In the genomic region with DNA sequence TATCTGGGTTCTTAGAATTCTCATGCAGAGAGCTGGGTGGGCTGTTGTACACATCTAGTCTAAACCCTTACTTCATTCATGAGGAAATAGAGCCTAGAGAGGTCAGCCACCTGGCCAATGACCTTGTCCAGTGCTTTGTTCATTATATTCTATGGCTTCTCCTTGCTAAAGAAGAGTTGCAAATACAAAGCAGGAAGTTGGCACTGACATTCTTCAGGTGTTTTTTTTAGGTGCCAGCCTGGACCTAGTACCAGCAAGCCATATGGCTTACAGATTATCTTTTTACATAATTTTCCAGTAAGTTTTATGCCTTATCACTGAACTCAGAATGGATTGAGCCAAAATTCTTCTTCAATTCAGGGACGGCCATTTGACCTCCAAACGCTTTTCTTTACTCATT, we compare ENCODE assay signal across 26 cellular contexts. TPM values are rescaled to one million over a fixed set of nuclear protein-coding genes. Genes with fewer than 3 reads are reported as not detected.
DNase-seq lines count a peak whose midpoint lies in the region; ATAC-seq, FAIRE-seq and TF ChIP-seq lines count a peak whose summit lies in the region.
"Had no signal": no experiment of that assay in that cellular context is flagged by ENCODE, and none has a peak within 500 bp of the region (broad histone marks: within the 10 kb centered on the region; RNA-seq: fewer than 3 reads in every experiment).

No MANE protein-coding gene starts in this region.

- FAIRE-seq in pancreas (lab: Jason Lieb, UNC) = no peak
- FAIRE-seq: A204.1, GM12878, GM12892, GM18507 had no signal

- H3K36me3 Mint-ChIP-seq in T-helper 17 cell (ENCODE audit: low read depth) = no peaks in the 10 kb centered on the region
- H3K36me3 Mint-ChIP-seq: CD14-positive monocyte; CD4-positive, alpha-beta memory T cell had no signal

- peaks cover 6% of the 10 kb centered on the region for H3K27me3 Mint-ChIP-seq in T-helper 17 cell
- H3K27me3 Mint-ChIP-seq: CD4-positive, alpha-beta memory T cell; CD8-positive, alpha-beta memory T cell had no signal

- ATAC-seq in pancreas = peak; percentile 51 to 69 (median 64)
- no peak for ATAC-seq in T-helper 17 cell
- no peak for ATAC-seq in HG02970 (IDR thresholded peaks at IDR 0.05; ENCODE audit: low FRiP score, unreplicated experiment)
- ATAC-seq in lower lobe of right lung = no peak
- ATAC-seq: GM12878 had no signal

- H3K27ac ChIP-seq in pancreas (peak overlapping the region in 2 of 4 donors; percentile 20 to 50), lower lobe of right lung (no peak overlapping the region)
- H3K27ac ChIP-seq: BLaER1 had no signal

- H3K4me3 ChIP-seq in pancreas = no peak overlapping the region
- H3K4me3 ChIP-seq in lower lobe of right lung = no peak overlapping the region
- H3K4me3 ChIP-seq: BLaER1, GM12878 had no signal

- 15 to 39% methylated on average over 2 of the region's 2 CpGs for WGBS in pancreas, 2 donors

- intact Hi-C loops in pancreas (cut with DNase I) = no loop called here
- intact Hi-C loops in lower lobe of right lung (cut with DNase I) = no loop called here

- no peaks in the 10 kb centered on the region for H3K36me3 ChIP-seq in pancreas
- H3K36me3 ChIP-seq in lower lobe of right lung = no peaks in the 10 kb centered on the region
- H3K36me3 ChIP-seq: BE2C, BLaER1 had no signal

- no peak overlapping the region for H3K27ac Mint-ChIP-seq in T-helper 17 cell
- H3K27ac Mint-ChIP-seq: CD14-positive monocyte; CD4-positive, alpha-beta memory T cell; CD4-positive, CD25-positive, alpha-beta regulatory T cell had no signal

- no peak overlapping the region for H3K4me3 Mint-ChIP-seq in T-helper 17 cell
- H3K4me3 Mint-ChIP-seq: CD14-positive monocyte; CD4-positive, alpha-beta memory T cell; CD4-positive, CD25-positive, alpha-beta regulatory T cell; CD8-positive, alpha-beta memory T cell had no signal

- DNase-seq in mucosa of gallbladder (ENCODE audit: low spot score) (peak; percentile 58), pancreas (peak in 3 of 6 donors; percentile 21 to 55 (median 45)), T-helper 17 cell (no peak), lower lobe of right lung (no peak)
- DNase-seq: 8988T; ACHN; BE2C; C1 segment of cervical spinal cord; CD4-positive, alpha-beta memory T cell; CD4-positive, CD25-positive, alpha-beta regulatory T cell; CD8-positive, alpha-beta memory T cell; COR-L47; DMS 273 treated with DMSO at 0.1 percent for 48 hours; DMS153; DMS53; DMS79; DND-41; EL; GDM1 had no signal

- H3K4me1 Mint-ChIP-seq in T-helper 17 cell = peaks cover 5% of the 10 kb centered on the region

- H3K9me3 ChIP-seq in pancreas (no peaks in the 10 kb centered on the region), T-helper 17 cell (ENCODE audit: control insufficient read depth, low read length, poor library complexity, severe bottlenecking) (no peaks in the 10 kb centered on the region), lower lobe of right lung (no peaks in the 10 kb centered on the region)
- H3K9me3 ChIP-seq: BE2C, BLaER1 had no signal

- H3K4me1 ChIP-seq in pancreas = peaks cover 4 to 51% (median 35%) of the 10 kb centered on the region in 3 donors
- peaks cover 16% of the 10 kb centered on the region for H3K4me1 ChIP-seq in lower lobe of right lung
- H3K4me1 ChIP-seq: BE2C, BLaER1 had no signal

- H3K27me3 ChIP-seq in pancreas = no peaks in the 10 kb centered on the region
- no peaks in the 10 kb centered on the region for H3K27me3 ChIP-seq in lower lobe of right lung (ENCODE audit: low read depth)
- H3K27me3 ChIP-seq: BE2C, BLaER1 had no signal

- no peak for TF ChIP-seq CTCF in pancreas (IDR thresholded peaks at IDR 0.05)
- TF ChIP-seq CTCF in lower lobe of right lung (IDR thresholded peaks at IDR 0.05) = no peak

RNA-seq across cellular contexts. Expression of gene PGM2, which starts 54.7 kb away (rescaled TPM):
- total RNA-seq in mucosa of gallbladder = 37.3 TPM
- total RNA-seq in pancreas = 10 to 100 TPM in 1 of 6 donors, 1 to 10 TPM in 5; 4.8 to 15.1 (median 9.1) TPM
- polyA plus RNA-seq in pancreas = 1 to 10 TPM; 2.1 to 4.6 TPM
- total RNA-seq in T-helper 17 cell = 10 to 100 TPM; 14.0 to 17.7 TPM
- 28.7 TPM for total RNA-seq in lower lobe of right lung

Comparison
In these comparisons a context has a peak if more than half of its experiments do, and no peak if none do; other contexts are left out.
1. ATAC-seq: peak in pancreas (4 of 4); none in T-helper 17 cell (single experiment), HG02970 (single experiment) and lower lobe of right lung (0 of 2).